Comparison of ENCODE assay signal across 21 cellular contexts in genomic region chr12:123580772-123581171, GRCh38. TPM values are rescaled to one million over a fixed set of nuclear protein-coding genes. Genes with fewer than 3 reads are reported as not detected.
DNase-seq lines count a peak whose midpoint lies in the region; ATAC-seq, FAIRE-seq and TF ChIP-seq lines count a peak whose summit lies in the region.
"Had no signal": no experiment of that assay in that cellular context is flagged by ENCODE, and none has a peak within 500 bp of the region (broad histone marks: within the 10 kb centered on the region; RNA-seq: fewer than 3 reads in every experiment).

No MANE protein-coding gene starts in this region.

- H3K27ac ChIP-seq in endothelial cell of umbilical vein (ENCODE audit: insufficient read depth, low read depth, low read length), result no peak overlapping the region

- no peaks in the 10 kb centered on the region for H4K20me1 ChIP-seq in endothelial cell of umbilical vein (replicated peaks; ENCODE audit: control insufficient read depth, extremely low read depth, insufficient read depth, low read length)

- peaks cover 15% of the 10 kb centered on the region for H3K4me1 ChIP-seq in endothelial cell of umbilical vein (ENCODE audit: control insufficient read depth, extremely low read depth, insufficient read depth, low read length)

- H3K36me3 ChIP-seq in endothelial cell of umbilical vein (ENCODE audit: control insufficient read depth in 2 of 2, extremely low read depth in 1 of 2, insufficient read depth in 2 of 2, low read length in 2 of 2), result no peaks in the 10 kb centered on the region

- H3K4me3 ChIP-seq in endothelial cell of umbilical vein (replicated peaks in 1 of 3; ENCODE audit: insufficient read depth in 1 of 3, low read depth in 1 of 3, low read length in 3 of 3), result no peak overlapping the region
- H3K4me3 ChIP-seq: GM12878 had no signal

- no peak for TF ChIP-seq CTCF in HFFc6 (IDR thresholded peaks at IDR 0.05)
- TF ChIP-seq CTCF in endothelial cell of umbilical vein (IDR thresholded peaks at IDR 0.05; ENCODE audit: extremely low read depth in 1 of 2, insufficient read depth in 1 of 2, low read depth in 1 of 2, low read length in 2 of 2), result no peak

- no peak for ATAC-seq in activated naive CD4-positive, alpha-beta T cell treated with anti-CD3 and anti-CD28 coated beads, Interleukin-2, amount 50 U/mL, for 72 hours
- no peak for ATAC-seq in GM18909 (IDR thresholded peaks at IDR 0.05; ENCODE audit: poor library complexity, unreplicated experiment)
- ATAC-seq: GM12878 had no signal

- peaks cover 27% of the 10 kb centered on the region for H3K79me2 ChIP-seq in endothelial cell of umbilical vein (ENCODE audit: control insufficient read depth, insufficient read depth, low read length)

- no peaks in the 10 kb centered on the region for H3K27me3 Mint-ChIP-seq in activated naive CD4-positive, alpha-beta T cell treated with anti-CD3 and anti-CD28 coated beads, Interleukin-2, amount 10 ng/mL, durations not matched to agents 7 days and 5 days
- H3K27me3 Mint-ChIP-seq in HFFc6 (ENCODE audit: insufficient read depth), result peaks cover 3% of the 10 kb centered on the region; the same call in 1 of the 2 replicates
- H3K27me3 Mint-ChIP-seq: IgD-negative memory B cell had no signal

- H3K9ac ChIP-seq in endothelial cell of umbilical vein (replicated peaks; ENCODE audit: extremely low read depth, insufficient read depth, low read length), result no peak overlapping the region

- no peak for TF ChIP-seq POLR2A in endothelial cell of umbilical vein (IDR thresholded peaks at IDR 0.05; ENCODE audit: low read depth, low read length)

- H3K4me1 Mint-ChIP-seq in activated naive CD4-positive, alpha-beta T cell treated with anti-CD3 and anti-CD28 coated beads, Interleukin-2, amount 10 ng/mL, durations not matched to agents 7 days and 5 days, result peaks cover 31% of the 10 kb centered on the region
- peaks cover 38% of the 10 kb centered on the region for H3K4me1 Mint-ChIP-seq in HFFc6 (ENCODE audit: low read depth)

- peak overlapping the region; percentile 16 for H3K27ac Mint-ChIP-seq in activated naive CD4-positive, alpha-beta T cell treated with anti-CD3 and anti-CD28 coated beads, Interleukin-2, amount 10 ng/mL, durations not matched to agents 7 days and 5 days
- no peak overlapping the region for H3K27ac Mint-ChIP-seq in activated naive CD4-positive, alpha-beta T cell treated with anti-CD3 and anti-CD28 coated beads, Interleukin-2, amount 50 U/mL, for 72 hours
- H3K27ac Mint-ChIP-seq in HFFc6, result peak overlapping the region; percentile 6
- H3K27ac Mint-ChIP-seq: CD14-positive monocyte had no signal

- no peaks in the 10 kb centered on the region for H3K9me3 ChIP-seq in endothelial cell of umbilical vein (replicated peaks; ENCODE audit: control insufficient read depth, insufficient read depth, low read length)

- dilution Hi-C loops in endothelial cell of umbilical vein (cut with MboI; ENCODE audit: extremely low pct_ligation_motif_present, low sequenced_read_pairs), result no loop called here

- BruUV-seq in endothelial cell of umbilical vein (replicated peaks; lab: Mats Ljungman, UMichigan), result no TSS peak

- H3K9me1 ChIP-seq in endothelial cell of umbilical vein (replicated peaks; ENCODE audit: control insufficient read depth, extremely low read depth, insufficient read depth, low read length), result no peaks in the 10 kb centered on the region

- peaks cover 5% of the 10 kb centered on the region for H3K36me3 Mint-ChIP-seq in activated naive CD4-positive, alpha-beta T cell treated with anti-CD3 and anti-CD28 coated beads, Interleukin-2, amount 10 ng/mL, durations not matched to agents 7 days and 5 days
- peaks cover 7 to 12% of the 10 kb centered on the region in 2 donors for H3K36me3 Mint-ChIP-seq in activated naive CD4-positive, alpha-beta T cell treated with anti-CD3 and anti-CD28 coated beads, Interleukin-2, amount 50 U/mL, for 72 hours
- H3K36me3 Mint-ChIP-seq in HFFc6 (ENCODE audit: low read depth), result peaks cover 23% of the 10 kb centered on the region
- H3K36me3 Mint-ChIP-seq: IgD-negative memory B cell had no signal

- H3K27me3 ChIP-seq in endothelial cell of umbilical vein (ENCODE audit: control insufficient read depth in 2 of 2, insufficient read depth in 2 of 2, low read length in 2 of 2), result no peaks in the 10 kb centered on the region

- H3K4me2 ChIP-seq in endothelial cell of umbilical vein (ENCODE audit: insufficient read depth, low read length), result no peak overlapping the region

- POLR2A ChIA-PET in endothelial cell of umbilical vein (lab: Charles Lee), result no interaction called here

- H3K4me3 Mint-ChIP-seq in activated naive CD4-positive, alpha-beta T cell treated with anti-CD3 and anti-CD28 coated beads, Interleukin-2, amount 10 ng/mL, durations not matched to agents 7 days and 5 days, result no peak overlapping the region
- no peak overlapping the region for H3K4me3 Mint-ChIP-seq in HFFc6
- H3K4me3 Mint-ChIP-seq: CD14-positive monocyte, H9 had no signal

- DNase-seq in activated naive CD4-positive, alpha-beta T cell treated with anti-CD3 and anti-CD28 coated beads, Interleukin-2, amount 10 ng/mL, durations not matched to agents 7 days and 5 days, result no peak
- DNase-seq in activated naive CD4-positive, alpha-beta T cell treated with anti-CD3 and anti-CD28 coated beads, Interleukin-2, amount 50 U/mL, for 72 hours (ENCODE audit: low spot score in 2 of 2), result no peak
- DNase-seq in HFFc6 (no peak), endothelial cell of umbilical vein (ENCODE audit: low read depth, low spot score) (no peak), NCI-H2081 treated with DMSO at 0.1 percent for 48 hours (lab: John Stamatoyannopoulos, UW) (no peak), RCC 7860 (ENCODE audit: low spot score) (no peak)
- DNase-seq: H9, NCI-H1105, NCI-H146, NCI-H2171, NCI-H345, NCI-H524, NCI-H774, Right ventricle myocardium superior, SW 1271 had no signal

- CTCF ChIA-PET in activated naive CD4-positive, alpha-beta T cell treated with anti-CD3 and anti-CD28 coated beads, Interleukin-2, amount 10 ng/mL, durations not matched to agents 7 days and 5 days (lab: Charles Lee), result interaction anchor here (2.0 kb wide), 1 partner anchor 197 kb away, joined by 8 read pairs; the partner anchor contains the start of gene KMT5A
- CTCF ChIA-PET in endothelial cell of umbilical vein (lab: Charles Lee), result no interaction called here

- no peak for FAIRE-seq in endothelial cell of umbilical vein (lab: Jason Lieb, UNC)
- no peak for FAIRE-seq in RCC 7860 (lab: Jason Lieb, UNC)
- FAIRE-seq: A204.1, D721Med, GM12878 had no signal

- intact Hi-C loops in endothelial cell of umbilical vein (cut with micrococcal nuclease), result loop anchor here (5.0 kb wide), 1 partner anchor 123 kb away; the partner anchor contains the start of gene SNRNP35

- H2AFZ ChIP-seq in endothelial cell of umbilical vein (ENCODE audit: low read depth, low read length), result no peak overlapping the region

- H3K9me3 Mint-ChIP-seq in activated naive CD4-positive, alpha-beta T cell treated with anti-CD3 and anti-CD28 coated beads, Interleukin-2, amount 10 ng/mL, durations not matched to agents 7 days and 5 days, result no peaks in the 10 kb centered on the region
- no peaks in the 10 kb centered on the region for H3K9me3 Mint-ChIP-seq in activated naive CD4-positive, alpha-beta T cell treated with anti-CD3 and anti-CD28 coated beads, Interleukin-2, amount 50 U/mL, for 72 hours
- H3K9me3 Mint-ChIP-seq in HFFc6, result no peaks in the 10 kb centered on the region
- H3K9me3 Mint-ChIP-seq: H9, IgD-negative memory B cell had no signal

RNA-seq across cellular contexts. Expression of gene TMED2, which starts 3.6 kb away (rescaled TPM):
- total RNA-seq in activated naive CD4-positive, alpha-beta T cell treated with anti-CD3 and anti-CD28 coated beads, Interleukin-2, amount 50 U/mL, for 72 hours, result 100 to 1,000 TPM; 102 to 129 TPM
- total RNA-seq in HFFc6 (2021; fragmentation: NEBNext Ultra II Directional; extraction: Animal tissue kit (Norgen Biotek cat#: 25700)), result 100 to 1,000 TPM; 383 to 448 (median 405) TPM
- 284 and 293 TPM in 2 replicates for total RNA-seq in endothelial cell of umbilical vein
- 125 and 142 TPM in 2 replicates for polyA plus RNA-seq in endothelial cell of umbilical vein
- 136 and 139 TPM in 2 replicates for polyA plus RNA-seq in endothelial cell of umbilical vein (2011; cell fraction: cytosol; rRNA removed)
- 53.0 and 73.9 TPM in 2 replicates for polyA plus RNA-seq in endothelial cell of umbilical vein (2011; cell fraction: nucleus; rRNA removed)
- 268 and 286 TPM in 2 replicates for polyA plus RNA-seq in endothelial cell of umbilical vein (2012)
- 143 and 159 TPM in 2 replicates for polyA minus RNA-seq in endothelial cell of umbilical vein
- polyA minus RNA-seq in endothelial cell of umbilical vein (2011; cell fraction: cytosol; rRNA and poly(A)+ RNA removed), result 81.7 TPM
- 40.8 and 57.9 TPM in 2 replicates for polyA minus RNA-seq in endothelial cell of umbilical vein (2011; cell fraction: nucleus; rRNA and poly(A)+ RNA removed)

RNA-seq across cellular contexts. Expression of gene DDX55, which starts 21.1 kb away (rescaled TPM):
- 10 to 100 TPM; 40.8 to 57.4 TPM for total RNA-seq in activated naive CD4-positive, alpha-beta T cell treated with anti-CD3 and anti-CD28 coated beads, Interleukin-2, amount 50 U/mL, for 72 hours
- total RNA-seq in HFFc6 (2021; fragmentation: NEBNext Ultra II Directional; extraction: Animal tissue kit (Norgen Biotek cat#: 25700)), result 10 to 100 TPM; 13.4 to 18.4 (median 14.3) TPM
- 25.9 and 29.5 TPM in 2 replicates for total RNA-seq in endothelial cell of umbilical vein
- 17.6 and 17.8 TPM in 2 replicates for polyA plus RNA-seq in endothelial cell of umbilical vein
- polyA plus RNA-seq in endothelial cell of umbilical vein (2011; cell fraction: cytosol; rRNA removed), result 19.1 and 19.4 TPM in 2 replicates
- polyA plus RNA-seq in endothelial cell of umbilical vein (2011; cell fraction: nucleus; rRNA removed), result 61.7 and 82.2 TPM in 2 replicates
- 20.1 and 20.3 TPM in 2 replicates for polyA plus RNA-seq in endothelial cell of umbilical vein (2012)
- polyA minus RNA-seq in endothelial cell of umbilical vein, result 20.9 and 23.2 TPM in 2 replicates
- polyA minus RNA-seq in endothelial cell of umbilical vein (2011; cell fraction: cytosol; rRNA and poly(A)+ RNA removed), result 26.7 TPM
- polyA minus RNA-seq in endothelial cell of umbilical vein (2011; cell fraction: nucleus; rRNA and poly(A)+ RNA removed), result 17.2 and 20.0 TPM in 2 replicates

RNA-seq across cellular contexts. Expression of gene RILPL1, which starts 47.3 kb away (rescaled TPM):
- 1 to 10 TPM; 3.2 to 3.9 TPM for total RNA-seq in activated naive CD4-positive, alpha-beta T cell treated with anti-CD3 and anti-CD28 coated beads, Interleukin-2, amount 50 U/mL, for 72 hours
- total RNA-seq in HFFc6 (2021; fragmentation: NEBNext Ultra II Directional; extraction: Animal tissue kit (Norgen Biotek cat#: 25700)), result 10 to 100 TPM; 15.2 to 18.9 (median 16.9) TPM
- 29.7 and 30.4 TPM in 2 replicates for total RNA-seq in endothelial cell of umbilical vein
- 34.3 and 38.4 TPM in 2 replicates for polyA plus RNA-seq in endothelial cell of umbilical vein
- 27.2 and 31.6 TPM in 2 replicates for polyA plus RNA-seq in endothelial cell of umbilical vein (2011; cell fraction: cytosol; rRNA removed)
- polyA plus RNA-seq in endothelial cell of umbilical vein (2011; cell fraction: nucleus; rRNA removed), result 42.9 and 57.0 TPM in 2 replicates
- 24.4 and 37.5 TPM in 2 replicates for polyA plus RNA-seq in endothelial cell of umbilical vein (2012)
- 24.9 and 30.1 TPM in 2 replicates for polyA minus RNA-seq in endothelial cell of umbilical vein
- polyA minus RNA-seq in endothelial cell of umbilical vein (2011; cell fraction: cytosol; rRNA and poly(A)+ RNA removed), result 4.9 TPM
- 16.3 and 24.8 TPM in 2 replicates for polyA minus RNA-seq in endothelial cell of umbilical vein (2011; cell fraction: nucleus; rRNA and poly(A)+ RNA removed)
- polyA plus RNA-seq: CD14-positive monocyte had no signal

RNA-seq across cellular contexts. Expression of gene EIF2B1, which starts 52.7 kb away (rescaled TPM):
- 10 to 100 TPM; 63.3 to 70.9 TPM for total RNA-seq in activated naive CD4-positive, alpha-beta T cell treated with anti-CD3 and anti-CD28 coated beads, Interleukin-2, amount 50 U/mL, for 72 hours
- total RNA-seq in HFFc6 (2021; fragmentation: NEBNext Ultra II Directional; extraction: Animal tissue kit (Norgen Biotek cat#: 25700)), result 10 to 100 TPM; 48.7 to 51.9 (median 50.3) TPM
- 61.8 and 65.7 TPM in 2 replicates for total RNA-seq in endothelial cell of umbilical vein
- polyA plus RNA-seq in endothelial cell of umbilical vein, result 25.2 and 32.6 TPM in 2 replicates
- 39.6 and 41.4 TPM in 2 replicates for polyA plus RNA-seq in endothelial cell of umbilical vein (2011; cell fraction: cytosol; rRNA removed)
- 73.6 and 91.5 TPM in 2 replicates for polyA plus RNA-seq in endothelial cell of umbilical vein (2011; cell fraction: nucleus; rRNA removed)
- 39.0 and 45.4 TPM in 2 replicates for polyA plus RNA-seq in endothelial cell of umbilical vein (2012)
- polyA minus RNA-seq in endothelial cell of umbilical vein, result 20.7 and 22.2 TPM in 2 replicates
- polyA minus RNA-seq in endothelial cell of umbilical vein (2011; cell fraction: cytosol; rRNA and poly(A)+ RNA removed), result 12.7 TPM
- polyA minus RNA-seq in endothelial cell of umbilical vein (2011; cell fraction: nucleus; rRNA and poly(A)+ RNA removed), result 11.0 and 18.7 TPM in 2 replicates

RNA-seq across cellular contexts. Expression of gene GTF2H3, which starts 52.9 kb away (rescaled TPM):
- 10 to 100 TPM; 35.2 to 58.3 TPM for total RNA-seq in activated naive CD4-positive, alpha-beta T cell treated with anti-CD3 and anti-CD28 coated beads, Interleukin-2, amount 50 U/mL, for 72 hours
- total RNA-seq in HFFc6 (2021; fragmentation: NEBNext Ultra II Directional; extraction: Animal tissue kit (Norgen Biotek cat#: 25700)), result 10 to 100 TPM; 34.9 to 47.5 (median 43.0) TPM
- total RNA-seq in endothelial cell of umbilical vein, result 28.7 and 31.3 TPM in 2 replicates
- polyA plus RNA-seq in endothelial cell of umbilical vein, result 17.8 and 19.3 TPM in 2 replicates
- 26.7 and 27.3 TPM in 2 replicates for polyA plus RNA-seq in endothelial cell of umbilical vein (2011; cell fraction: cytosol; rRNA removed)
- 14.4 and 16.2 TPM in 2 replicates for polyA plus RNA-seq in endothelial cell of umbilical vein (2011; cell fraction: nucleus; rRNA removed)
- polyA plus RNA-seq in endothelial cell of umbilical vein (2012), result 38.0 and 50.6 TPM in 2 replicates
- 29.9 and 31.5 TPM in 2 replicates for polyA minus RNA-seq in endothelial cell of umbilical vein
- polyA minus RNA-seq in endothelial cell of umbilical vein (2011; cell fraction: cytosol; rRNA and poly(A)+ RNA removed), result 19.8 TPM
- polyA minus RNA-seq in endothelial cell of umbilical vein (2011; cell fraction: nucleus; rRNA and poly(A)+ RNA removed), result 12.2 and 13.8 TPM in 2 replicates

Comparison
In these comparisons a context has a peak if more than half of its experiments do, and no peak if none do; other contexts are left out.
1. H3K27ac Mint-ChIP-seq: peak in activated naive CD4-positive, alpha-beta T cell treated with anti-CD3 and anti-CD28 coated beads, Interleukin-2, amount 10 ng/mL, durations not matched to agents 7 days and 5 days (single experiment) and HFFc6 (single experiment); none in activated naive CD4-positive, alpha-beta T cell treated with anti-CD3 and anti-CD28 coated beads, Interleukin-2, amount 50 U/mL, for 72 hours (0 of 2).